In genomic region chr7:149067869-149068268, GRCh38 we compare ENCODE assay signal across 1 cellular context.
TF ChIP-seq lines count a peak whose summit lies in the region.

No MANE protein-coding gene starts in this region.

TF ChIP-seq in K562, 482 proteins besides CTCF, POLR2A, EP300 and RAD21:
- TF ChIP-seq NR4A1 (CRISPR knock-in tag; IDR thresholded peaks at IDR 0.05): no peak
- no peak for TF ChIP-seq NR4A1 (tag; IDR thresholded peaks at IDR 0.05)
- no peak for TF ChIP-seq SMARCA5 (IDR thresholded peaks at IDR 0.05)
- TF ChIP-seq SMAD4 (CRISPR knock-in tag; conservative IDR thresholded peaks at IDR 0.05): no peak
- TF ChIP-seq ZNF512 (tag; IDR thresholded peaks at IDR 0.05): no peak
- no peak for TF ChIP-seq ZNF174 (CRISPR knock-in tag; IDR thresholded peaks at IDR 0.05)
- no peak for TF ChIP-seq MTA2 (IDR thresholded peaks at IDR 0.05; ENCODE audit: low read depth)
- no peak for TF ChIP-seq PML (IDR thresholded peaks at IDR 0.05; ENCODE audit: low read length)
- no peak for TF ChIP-seq FOXA1 (IDR thresholded peaks at IDR 0.05; ENCODE audit: borderline replicate concordance)
- no peak for TF ChIP-seq POLR2B (IDR thresholded peaks at IDR 0.05; ENCODE audit: low read depth, partially characterized antibody)
- TF ChIP-seq CREBBP (IDR thresholded peaks at IDR 0.05; ENCODE audit: low read depth, low read length): no peak
- no peak for TF ChIP-seq ZNF3 (CRISPR knock-in tag; IDR thresholded peaks at IDR 0.05)
- no peak for TF ChIP-seq ETV5 (CRISPR knock-in tag; IDR thresholded peaks at IDR 0.05; ENCODE audit: low read depth)
- no peak for TF ChIP-seq HINFP (tag; conservative IDR thresholded peaks at IDR 0.05; ENCODE audit: low read depth)
- TF ChIP-seq ZNF589 (CRISPR knock-in tag; IDR thresholded peaks at IDR 0.05; ENCODE audit: low read depth): no peak
- no peak for TF ChIP-seq SRSF9 (IDR thresholded peaks at IDR 0.05; ENCODE audit: borderline replicate concordance, low read depth, low read length)
- TF ChIP-seq SAP30 (IDR thresholded peaks at IDR 0.05; ENCODE audit: borderline replicate concordance, insufficient read depth, low read depth, low read length, poor library complexity, severe bottlenecking): no peak
